8 cellular contexts compared by ENCODE assay signal in the genomic region with DNA sequence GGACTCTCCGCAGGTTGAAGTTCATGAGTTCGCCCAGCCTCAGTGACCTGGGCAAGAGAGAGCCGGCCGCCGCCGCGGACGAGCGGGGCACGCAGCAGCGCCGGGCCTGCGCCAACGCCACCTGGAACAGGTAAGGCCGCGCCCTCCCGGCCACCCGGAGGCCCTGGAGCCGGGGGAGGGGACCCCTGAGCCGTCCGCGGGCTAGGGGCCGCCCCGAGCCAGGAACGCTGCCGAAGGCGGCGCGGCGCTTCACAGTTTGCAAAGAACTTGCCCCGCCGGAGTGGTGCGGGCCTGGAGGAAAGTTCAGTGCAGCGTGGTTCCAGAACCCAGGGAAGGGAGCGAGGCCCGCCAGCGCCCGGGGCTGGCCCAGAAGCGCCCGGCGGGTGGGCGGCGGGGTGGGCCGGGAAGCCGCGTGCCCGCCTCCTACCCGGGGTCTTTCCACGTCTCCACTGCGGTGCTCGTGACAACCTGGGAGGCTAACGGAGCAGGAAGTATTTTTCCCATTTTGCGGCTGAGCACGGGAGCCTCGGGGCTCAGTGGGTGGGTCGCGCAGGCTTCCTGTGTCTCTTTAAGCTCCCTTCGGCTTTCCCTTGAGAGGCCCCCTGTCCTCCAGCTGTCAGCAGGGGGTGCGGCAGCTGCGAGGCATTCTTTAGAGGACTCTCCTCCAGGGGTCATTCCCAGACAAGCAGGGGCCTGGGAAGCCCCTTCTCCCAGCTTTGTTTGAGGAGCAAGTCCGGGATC. TPM values are rescaled to one million over a fixed set of nuclear protein-coding genes. Genes with fewer than 3 reads are reported as not detected.
A peak's percentile ranks its signal among the peaks of the same experiment; 100 is the strongest.
DNase-seq lines count a peak whose midpoint lies in the region; ATAC-seq and TF ChIP-seq lines count a peak whose summit lies in the region.

No MANE protein-coding gene starts in this region.

- H3K4me1 Mint-ChIP-seq in activated naive CD8-positive, alpha-beta T cell (ENCODE audit: low read depth) = peaks cover 32% of the 10 kb centered on the region

- TF ChIP-seq CTCF in BJ (IDR thresholded peaks at IDR 0.05; ENCODE audit: insufficient read depth, low read depth, low read length) = peak; percentile 45

- H3K36me3 Mint-ChIP-seq in activated naive CD8-positive, alpha-beta T cell = no peaks in the 10 kb centered on the region

- POLR2A ChIA-PET in BJ (lab: Charles Lee) = no interaction called here

- DNase-seq in BJ (ENCODE audit: low read depth) = no peak
- no peak for DNase-seq in Jurkat, Clone E6-1 (ENCODE audit: low read depth, low spot score)
- DNase-seq in iPS-NIHi7 (ENCODE audit: extremely low spot score) = peak; percentile 36
- peak; percentile 45 for DNase-seq in stimulated activated CD4-positive, alpha-beta T cell treated with anti-CD3 and anti-CD28 coated beads, Interleukin-4, amount 100 ng/mL, for 1 hour
- DNase-seq in hippocampal formation (lab: John Stamatoyannopoulos, UW) = no peak
- no peak for DNase-seq in KG1 (lab: John Stamatoyannopoulos, UW)

- H3K27ac Mint-ChIP-seq in activated naive CD8-positive, alpha-beta T cell = no peak overlapping the region

- peak; percentile 10 for ATAC-seq in GM21360 (IDR thresholded peaks at IDR 0.05; ENCODE audit: unreplicated experiment)

- no peaks in the 10 kb centered on the region for H3K27me3 ChIP-seq in BJ (ENCODE audit: control insufficient read depth, insufficient read depth, low read length)

- no peaks in the 10 kb centered on the region for H3K9me3 Mint-ChIP-seq in activated naive CD8-positive, alpha-beta T cell (ENCODE audit: low read depth)

- no peaks in the 10 kb centered on the region for H3K27me3 Mint-ChIP-seq in activated naive CD8-positive, alpha-beta T cell

- peaks cover 3% of the 10 kb centered on the region for H3K36me3 ChIP-seq in BJ (ENCODE audit: control insufficient read depth, insufficient read depth, low read length)

- peak overlapping the region; percentile 63 for H3K4me3 ChIP-seq in BJ (ENCODE audit: low read depth, low read length)
- H3K4me3 ChIP-seq in Jurkat, Clone E6-1 (ENCODE audit: low read length) = peak overlapping the region; percentile 52

- peak overlapping the region; percentile 86 for H3K4me3 Mint-ChIP-seq in activated naive CD8-positive, alpha-beta T cell

- CTCF ChIA-PET in BJ (lab: Yijun Ruan, JAX) = interaction anchor here (0.7 to 0.9 kb wide), 2 partner anchors 17 to 34 kb away, joined by 3 read pairs; no protein-coding TSS in a partner anchor

RNA-seq across cellular contexts. Expression of gene PRR5, which starts 0.6 kb away (rescaled TPM):
- polyA plus RNA-seq in BJ (2011; rRNA removed) = 18.2 and 33.4 TPM in 2 replicates
- polyA minus RNA-seq in BJ (2011; rRNA and poly(A)+ RNA removed) = 17.0 and 21.2 TPM in 2 replicates
- 19.0 TPM for polyA plus RNA-seq in Jurkat, Clone E6-1 (2012; ENCODE audit: insufficient read depth, insufficient read length)

RNA-seq across cellular contexts. Expression of gene ARHGAP8, which starts 49.7 kb away (rescaled TPM):
- 0.18 and 0.39 TPM in 2 replicates for polyA plus RNA-seq in BJ (2011; rRNA removed)
- polyA minus RNA-seq in BJ (2011; rRNA and poly(A)+ RNA removed) = 0.57 TPM in 1 of 2 replicates, not detected in the other
- not detected for polyA plus RNA-seq in Jurkat, Clone E6-1 (2012; ENCODE audit: insufficient read depth, insufficient read length)

Comparison
In these comparisons a context has a peak if more than half of its experiments do, and no peak if none do; other contexts are left out.
1. DNase-seq: peak in iPS-NIHi7 (single experiment) and stimulated activated CD4-positive, alpha-beta T cell treated with anti-CD3 and anti-CD28 coated beads, Interleukin-4, amount 100 ng/mL, for 1 hour (single experiment); none in BJ (single experiment), Jurkat, Clone E6-1 (single experiment), hippocampal formation (0 of 2) and KG1 (single experiment).